In genomic region chr3:14619605-14620004, GRCh38 we compare ENCODE assay signal across 20 cellular contexts. TPM values are rescaled to one million over a fixed set of nuclear protein-coding genes. Genes with fewer than 3 reads are reported as not detected.
DNase-seq lines count a peak whose midpoint lies in the region; FAIRE-seq and TF ChIP-seq lines count a peak whose summit lies in the region.
"Had no signal": no experiment of that assay in that cellular context is flagged by ENCODE, and none has a peak within 500 bp of the region (broad histone marks: within the 10 kb centered on the region; RNA-seq: fewer than 3 reads in every experiment).

No MANE protein-coding gene starts in this region.

- 31% methylated on average over 2 of the region's 2 CpGs; no CpG with 5 or more reads in 1 of the 2 experiments for WGBS in H1 (ENCODE audit: extremely low coverage in 1 of 2, insufficient coverage in 1 of 2, insufficient read length in 1 of 2, insufficient replicate concordance in 2 of 2, low coverage in 1 of 2, low lambda C conversion rate in 2 of 2, missing lambda C conversion rate in 1 of 2), 2 experiments

- H3K9me3 ChIP-seq in SJSA1 (replicated peaks) = no peaks in the 10 kb centered on the region
- no peaks in the 10 kb centered on the region for H3K9me3 ChIP-seq in H1 (ENCODE audit: insufficient read depth in 2 of 2, low read depth in 1 of 2, low read length in 1 of 2)

- TF ChIP-seq CTCF in H1 (IDR thresholded peaks at IDR 0.05; ENCODE audit: control extremely low read depth in 1 of 3, insufficient read depth in 1 of 3, low read depth in 1 of 3, low read length in 3 of 3) (no peak), neural crest cell (conservative IDR thresholded peaks at IDR 0.05) (no peak), brain microvascular endothelial cell (IDR thresholded peaks at IDR 0.05; ENCODE audit: low read depth, low read length, missing control alignments) (no peak)

- H2BK20ac ChIP-seq in H1 (ENCODE audit: low read length) = no peak overlapping the region

- H3K4me3 ChIP-seq in SJSA1 (no peak overlapping the region), H1 (ENCODE audit: extremely low read depth in 1 of 4, insufficient read depth in 2 of 4, low read depth in 3 of 4, low read length in 4 of 4) (no peak overlapping the region), brain microvascular endothelial cell (ENCODE audit: low read depth, low read length) (no peak overlapping the region)
- H3K4me3 ChIP-seq: GM12878, GM23248 had no signal

- TF ChIP-seq POLR2A in H1 (IDR thresholded peaks at IDR 0.05; ENCODE audit: control extremely low read depth in 1 of 2, low read depth in 2 of 2, low read length in 2 of 2) = no peak

- no peak overlapping the region for H2BK120ac ChIP-seq in H1 (replicated peaks; ENCODE audit: low read depth, low read length)

- H3K36me3 Mint-ChIP-seq in neural crest cell (ENCODE audit: low read depth) = peaks cover 3% of the 10 kb centered on the region
- H3K36me3 Mint-ChIP-seq: CD4-positive, alpha-beta memory T cell had no signal

- no peak overlapping the region for H3K18ac ChIP-seq in H1 (ENCODE audit: extremely low read depth, low read length)

- H4K20me1 ChIP-seq in H1 (replicated peaks in 1 of 2; ENCODE audit: control insufficient read depth in 1 of 2, insufficient read depth in 2 of 2, low read length in 2 of 2) = no peaks in the 10 kb centered on the region

- no peak for TF ChIP-seq RAD21 in H1 (IDR thresholded peaks at IDR 0.05 in 1 of 2, conservative IDR thresholded peaks at IDR 0.05 in 1 of 2; ENCODE audit: low read depth in 2 of 2, low read length in 2 of 2)

- TF ChIP-seq EP300 in H1 (IDR thresholded peaks at IDR 0.05; ENCODE audit: borderline replicate concordance in 1 of 2, low read depth in 2 of 2, low read length in 2 of 2) = no peak

- peak overlapping the region; percentile 77 for H3K27ac ChIP-seq in SJSA1
- H3K27ac ChIP-seq in H1 (ENCODE audit: low read depth, low read length) = no peak overlapping the region
- H3K27ac ChIP-seq in brain microvascular endothelial cell = no peak overlapping the region
- H3K27ac ChIP-seq: GM23248 had no signal

- H3K4ac ChIP-seq in H1 (replicated peaks; ENCODE audit: insufficient read length, low read depth, low read length) = no peak overlapping the region

- H2BK12ac ChIP-seq in H1 (ENCODE audit: low read depth, low read length) = no peak overlapping the region; the same call in 1 of the 2 replicates

- H4K5ac ChIP-seq in H1 (ENCODE audit: insufficient read length, low read depth, low read length) = no peak overlapping the region

- CTCF ChIA-PET in H1 (lab: Charles Lee; ENCODE audit: partially characterized antibody) = interaction anchor here (0.6 to 6.2 kb wide), 2 partner anchors 12 to 111 kb away, joined by 3 to 25 read pairs; no protein-coding TSS in a partner anchor

- H3K27ac Mint-ChIP-seq in neural crest cell (ENCODE audit: unreplicated experiment) = peak overlapping the region; percentile 88
- H3K27ac Mint-ChIP-seq: CD4-positive, alpha-beta memory T cell had no signal

- in situ Hi-C loops in brain microvascular endothelial cell (cut with HindIII; ENCODE audit: low pct_ligation_motif_present, low sequenced_read_pairs) = no loop called here

- H3K56ac ChIP-seq in H1 (replicated peaks; ENCODE audit: insufficient read length, low read depth, low read length) = no peak overlapping the region

- no peak overlapping the region for H3K23ac ChIP-seq in H1 (ENCODE audit: insufficient read length)

- no peak overlapping the region for H4K8ac ChIP-seq in H1 (ENCODE audit: extremely low read depth, insufficient read depth, low read length)

- H3K79me1 ChIP-seq in H1 (ENCODE audit: low read depth, low read length) = no peaks in the 10 kb centered on the region

- DNase-seq in SJSA1 (ENCODE audit: low read depth in 1 of 2, low spot score in 2 of 2) (peak; percentile 56 to 79), H1 (ENCODE audit: low read depth in 1 of 2, low spot score in 2 of 2) (no peak), neural crest cell (ENCODE audit: low read depth, low spot score) (no peak), DMS114 treated with DMSO at 0.1 percent for 48 hours (lab: John Stamatoyannopoulos, UW; ENCODE audit: unreplicated experiment) (no peak), brain microvascular endothelial cell (no peak), SW 1271 (lab: John Stamatoyannopoulos, UW) (no peak)
- DNase-seq in activated CD4-positive, alpha-beta T cell treated with anti-CD3 and anti-CD28 coated beads, Interleukin-2, amount 50 U/mL, for 1 hour = no peak
- DNase-seq: C1 segment of cervical spinal cord; CD4-positive, alpha-beta memory T cell; COR-L47; DMS79; EL; GDM1; GM23248; HCEC 1CT had no signal

- no peak overlapping the region for H3K14ac ChIP-seq in H1 (ENCODE audit: insufficient read length)

- no peak overlapping the region for H2AFZ ChIP-seq in H1 (ENCODE audit: low read length)
- H2AFZ ChIP-seq: GM23248 had no signal

- peaks cover 3% of the 10 kb centered on the region; the same call in 1 of the 2 replicates for H3K36me3 ChIP-seq in SJSA1
- no peaks in the 10 kb centered on the region for H3K36me3 ChIP-seq in H1 (ENCODE audit: control insufficient read depth in 2 of 4, insufficient read depth in 4 of 4, low read length in 3 of 4)
- H3K36me3 ChIP-seq in brain microvascular endothelial cell (replicated peaks) = no peaks in the 10 kb centered on the region

- H2BK15ac ChIP-seq in H1 (ENCODE audit: low read length) = no peak overlapping the region

- no peaks in the 10 kb centered on the region for H3K27me3 Mint-ChIP-seq in neural crest cell (ENCODE audit: low read depth)

- peaks cover 66% of the 10 kb centered on the region for H3K4me1 Mint-ChIP-seq in neural crest cell
- H3K4me1 Mint-ChIP-seq: CD4-positive, alpha-beta memory T cell had no signal

- no peak overlapping the region for H2BK5ac ChIP-seq in H1 (ENCODE audit: low read depth, low read length)

- no peaks in the 10 kb centered on the region for H3K79me2 ChIP-seq in H1 (ENCODE audit: control insufficient read depth in 1 of 2, insufficient read depth in 2 of 2, low read length in 2 of 2)

- no peaks in the 10 kb centered on the region; the same call in 1 of the 2 replicates for H3K23me2 ChIP-seq in H1 (ENCODE audit: low read depth, low read length)

- H3K9me3 Mint-ChIP-seq in neural crest cell = no peaks in the 10 kb centered on the region
- H3K9me3 Mint-ChIP-seq: CD4-positive, alpha-beta memory T cell had no signal

- FAIRE-seq in H1 (lab: Jason Lieb, UNC) = no peak
- FAIRE-seq: GM12878, GM19239 had no signal

- peak overlapping the region; percentile 12 for H3K4me3 Mint-ChIP-seq in neural crest cell
- H3K4me3 Mint-ChIP-seq: CD4-positive, alpha-beta memory T cell had no signal

- no peak overlapping the region for H3K9ac ChIP-seq in H1 (replicated peaks in 1 of 4; ENCODE audit: extremely low read depth in 1 of 4, low read depth in 3 of 4, low read length in 3 of 4)
- H3K9ac ChIP-seq: GM23248 had no signal

- POLR2A ChIA-PET in H1 (lab: Charles Lee; ENCODE audit: partially characterized antibody) = no interaction called here

- no peak overlapping the region for H4K91ac ChIP-seq in H1 (replicated peaks; ENCODE audit: insufficient read length, low read length)

- H3K4me1 ChIP-seq in SJSA1 (replicated peaks) = peaks cover 84% of the 10 kb centered on the region
- H3K4me1 ChIP-seq in H1 (replicated peaks in 1 of 4; ENCODE audit: control insufficient read depth in 3 of 4, insufficient read depth in 4 of 4, low read length in 3 of 4) = peaks cover 0 to 4% (median 0%) of the 10 kb centered on the region in 4 experiments; a peak in 2 of 7 replicates

- H2AK5ac ChIP-seq in H1 (ENCODE audit: low read depth, low read length) = peak overlapping the region; percentile 89; the same call in 1 of the 2 replicates

- no peak overlapping the region for H3K4me2 ChIP-seq in H1 (ENCODE audit: insufficient read depth in 1 of 2, low read depth in 2 of 2, low read length in 2 of 2)

- H3K27me3 ChIP-seq in SJSA1 (replicated peaks) = no peaks in the 10 kb centered on the region
- H3K27me3 ChIP-seq in H1 (replicated peaks in 1 of 4; ENCODE audit: control insufficient read depth in 3 of 4, extremely low read depth in 1 of 4, insufficient read depth in 3 of 4, low read length in 3 of 4) = no peaks in the 10 kb centered on the region
- H3K27me3 ChIP-seq in brain microvascular endothelial cell (replicated peaks) = no peaks in the 10 kb centered on the region

TF ChIP-seq in H1, 55 proteins besides CTCF, POLR2A, EP300 and RAD21 (continues in another document):
- TF ChIP-seq RBBP5 (IDR thresholded peaks at IDR 0.05; ENCODE audit: borderline replicate concordance, low read depth, low read length) (no peak), MAX (IDR thresholded peaks at IDR 0.05) (no peak)

RNA-seq across cellular contexts. Expression of gene CCDC174, which starts 32.0 kb away (rescaled TPM):
- total RNA-seq in SJSA1 (2014; rRNA removed; shearing (Covaris generic)) = 15.9 and 16.9 TPM in 2 replicates
- 11.9 and 14.1 TPM in 2 replicates for total RNA-seq in H1 (2021; fragmentation: NEBNext Ultra II Directional; extraction: Animal tissue kit (Norgen Biotek cat#: 25700))
- polyA plus RNA-seq in H1 (2011; rRNA removed) = 3.5 and 5.5 TPM in 2 replicates
- polyA plus RNA-seq in H1 (2011; cell fraction: cytosol; rRNA removed) = 5.2 TPM
- 8.5 TPM for polyA plus RNA-seq in H1 (2011; cell fraction: nucleus; rRNA removed)
- 8.1 to 10.3 TPM (median 8.9 TPM) in 4 replicates for polyA plus RNA-seq in H1 (2012, experiment 1 of 2)
- 1.4 TPM for polyA plus RNA-seq in H1 (2012, experiment 2 of 2)
- 12.0 TPM for polyA plus RNA-seq in H1 (2013, experiment 1 of 2)
- polyA plus RNA-seq in H1 (2013, experiment 2 of 2) = 10.3 TPM
- polyA minus RNA-seq in H1 (2011; rRNA and poly(A)+ RNA removed) = 3.7 and 4.2 TPM in 2 replicates
- 2.9 TPM for polyA minus RNA-seq in H1 (2011; cell fraction: cytosol; rRNA and poly(A)+ RNA removed)
- polyA minus RNA-seq in H1 (2011; cell fraction: nucleus; rRNA and poly(A)+ RNA removed) = 6.6 TPM
- total RNA-seq in neural crest cell = 18.5 and 21.1 TPM in 2 replicates

RNA-seq across cellular contexts. Expression of gene C3orf20, which starts 55.3 kb away (rescaled TPM):
- total RNA-seq in SJSA1 (2014; rRNA removed; shearing (Covaris generic)) = not detected in 2 replicates
- total RNA-seq in H1 (2021; fragmentation: NEBNext Ultra II Directional; extraction: Animal tissue kit (Norgen Biotek cat#: 25700)) = not detected in 2 replicates
- not detected in 2 replicates for polyA plus RNA-seq in H1 (2011; rRNA removed)
- polyA plus RNA-seq in H1 (2011; cell fraction: cytosol; rRNA removed) = not detected
- not detected for polyA plus RNA-seq in H1 (2011; cell fraction: nucleus; rRNA removed)
- not detected in 4 replicates for polyA plus RNA-seq in H1 (2012, experiment 1 of 2)
- polyA plus RNA-seq in H1 (2012, experiment 2 of 2) = not detected
- 0.02 TPM for polyA plus RNA-seq in H1 (2013, experiment 1 of 2)
- not detected for polyA plus RNA-seq in H1 (2013, experiment 2 of 2)
- 0.03 TPM in 1 of 2 replicates, not detected in the other for polyA minus RNA-seq in H1 (2011; rRNA and poly(A)+ RNA removed)
- polyA minus RNA-seq in H1 (2011; cell fraction: cytosol; rRNA and poly(A)+ RNA removed) = not detected
- not detected for polyA minus RNA-seq in H1 (2011; cell fraction: nucleus; rRNA and poly(A)+ RNA removed)
- 0.14 TPM in 1 of 2 replicates, not detected in the other for total RNA-seq in neural crest cell
- total RNA-seq: A172, GM23248, H4 had no signal
- polyA plus RNA-seq: BJ; CD4-positive, alpha-beta memory T cell; GM23248 had no signal

Comparison
In these comparisons a context has a peak if more than half of its experiments do, and no peak if none do; other contexts are left out.
1. DNase-seq: peak in SJSA1 (2 of 2); none in H1 (0 of 2), neural crest cell (single experiment), activated CD4-positive, alpha-beta T cell treated with anti-CD3 and anti-CD28 coated beads, Interleukin-2, amount 50 U/mL, for 1 hour (single experiment), DMS114 treated with DMSO at 0.1 percent for 48 hours (single experiment), brain microvascular endothelial cell (single experiment) and SW 1271 (0 of 2).